In genomic region chr17:30929081-30929633, GRCh38 we compare ENCODE assay signal across 27 cellular contexts. TPM values are rescaled to one million over a fixed set of nuclear protein-coding genes. Genes with fewer than 3 reads are reported as not detected.
"Had no signal": no experiment of that assay in that cellular context is flagged by ENCODE, and none has a peak within 500 bp of the region (broad histone marks: within the 10 kb centered on the region; RNA-seq: fewer than 3 reads in every experiment).

No MANE protein-coding gene starts in this region.

- H3K4me1 ChIP-seq: colonic mucosa had no signal

- H3K4me3 ChIP-seq: cardiac muscle cell, colonic mucosa, MG63 had no signal

- H3K27ac ChIP-seq: cardiac muscle cell, colonic mucosa had no signal

- H3K36me3 ChIP-seq: cardiac muscle cell, colonic mucosa, MG63 had no signal

- DNase-seq: activated B cell treated with CpG ODN at 0.5 μM for 24 hours; activated CD4-positive, alpha-beta T cell treated with anti-CD3 and anti-CD28 coated beads for 1 hour; activated CD4-positive, alpha-beta T cell treated with anti-CD3 and anti-CD28 coated beads, Interleukin-2, amount 10 ng/mL, durations not matched to agents 24 days and 14 days; activated CD4-positive, alpha-beta T cell treated with anti-CD3 and anti-CD28 coated beads, Interleukin-2, amount 50 U/mL, for 48 hours; activated CD8-positive, alpha-beta memory T cell treated with anti-CD3 and anti-CD28 coated beads, Interleukin-2, amount 10 ng/mL, durations not matched to agents 7 days and 5 days; activated effector memory CD4-positive, alpha-beta T cell treated with Interleukin-2 at 50 U/mL for 16 hours; activated naive CD4-positive, alpha-beta T cell treated with Interleukin-2 at 50 U/mL for 16 hours; activated T-cell treated with anti-CD3 and anti-CD28 coated beads, Interleukin-2, amount 50 U/mL, for 24 hours; amygdala; colonic mucosa; MG63; NCI-H1105; NCI-H1436; NCI-H1930; NCI-H2171; NCI-H2227 treated with DMSO at 0.1 percent for 48 hours; NCI-H446 treated with DMSO at 0.1 percent for 48 hours; NCI-H524 treated with DMSO at 0.1 percent for 48 hours; NCI-H774; SIG-M5; T-cell; T1000 had no signal

- H3K27me3 ChIP-seq: colonic mucosa, MG63 had no signal

- H3K27ac Mint-ChIP-seq: activated B cell treated with CpG ODN at 0.5 μM for 24 hours; activated CD4-positive, alpha-beta T cell treated with anti-CD3 and anti-CD28 coated beads, Interleukin-2, amount 10 ng/mL, durations not matched to agents 24 days and 14 days; activated CD8-positive, alpha-beta memory T cell treated with anti-CD3 and anti-CD28 coated beads, Interleukin-2, amount 10 ng/mL, durations not matched to agents 7 days and 5 days; activated naive CD8-positive, alpha-beta T cell; activated T-cell treated with anti-CD3 and anti-CD28 coated beads, Interleukin-2, amount 50 U/mL, for 24 hours; activated T-helper 1 cell treated with anti-CD3 and anti-CD28 coated beads, Interleukin-12 subunit alpha, Interleukin-12 subunit beta, Interleukin-2, Interleukin-4 antibody, amounts not matched to agents 30 ng/mL and 10 ng/mL and 1 ng/mL, durations not matched to agents 14 hours and 24 hours and 36 hours; brain; T-cell had no signal

- H3K4me1 Mint-ChIP-seq: activated CD8-positive, alpha-beta memory T cell treated with anti-CD3 and anti-CD28 coated beads, Interleukin-2, amount 10 ng/mL, durations not matched to agents 7 days and 5 days; brain; T-cell had no signal

- ATAC-seq: activated CD8-positive, alpha-beta memory T cell treated with anti-CD3 and anti-CD28 coated beads, Interleukin-2, amount 10 ng/mL, durations not matched to agents 7 days and 5 days; T-cell had no signal

- H3K4me3 Mint-ChIP-seq: activated B cell treated with CpG ODN at 0.5 μM for 24 hours; activated CD4-positive, alpha-beta T cell treated with anti-CD3 and anti-CD28 coated beads, Interleukin-2, amount 10 ng/mL, durations not matched to agents 24 days and 14 days; activated CD8-positive, alpha-beta memory T cell treated with anti-CD3 and anti-CD28 coated beads, Interleukin-2, amount 10 ng/mL, durations not matched to agents 7 days and 5 days; activated naive CD8-positive, alpha-beta T cell; activated T-cell treated with anti-CD3 and anti-CD28 coated beads, Interleukin-2, amount 50 U/mL, for 24 hours; activated T-helper 1 cell treated with anti-CD3 and anti-CD28 coated beads, Interleukin-12 subunit alpha, Interleukin-12 subunit beta, Interleukin-2, Interleukin-4 antibody, amounts not matched to agents 30 ng/mL and 10 ng/mL and 1 ng/mL, durations not matched to agents 14 hours and 24 hours and 36 hours; brain; T-cell had no signal

- H3K27me3 Mint-ChIP-seq: activated B cell treated with CpG ODN at 0.5 μM for 24 hours had no signal

- H3K36me3 Mint-ChIP-seq: activated CD8-positive, alpha-beta memory T cell treated with anti-CD3 and anti-CD28 coated beads, Interleukin-2, amount 10 ng/mL, durations not matched to agents 7 days and 5 days; activated naive CD8-positive, alpha-beta T cell; brain; T-cell had no signal

- H3K9me3 ChIP-seq: colonic mucosa, MG63 had no signal

- H3K9me3 Mint-ChIP-seq: activated B cell treated with CpG ODN at 0.5 μM for 24 hours; activated CD4-positive, alpha-beta T cell treated with anti-CD3 and anti-CD28 coated beads, Interleukin-2, amount 10 ng/mL, durations not matched to agents 24 days and 14 days; activated T-cell treated with anti-CD3 and anti-CD28 coated beads, Interleukin-2, amount 50 U/mL, for 24 hours; activated T-helper 1 cell treated with anti-CD3 and anti-CD28 coated beads, Interleukin-12 subunit alpha, Interleukin-12 subunit beta, Interleukin-2, Interleukin-4 antibody, amounts not matched to agents 30 ng/mL and 10 ng/mL and 1 ng/mL, durations not matched to agents 14 hours and 24 hours and 36 hours; brain; T-cell had no signal

RNA-seq across cellular contexts. Expression of gene ADAP2, which starts 7.4 kb away (rescaled TPM):
- total RNA-seq: RPMI7951 had no signal
